Comparison of ENCODE assay signal across 2 cellular contexts in genomic region chr19:2230807-2231533, GRCh38.
TF ChIP-seq lines count a peak whose summit lies in the region.

No MANE protein-coding gene starts in this region.

TF ChIP-seq in IMR-90, 13 proteins besides CTCF, POLR2A, EP300 and RAD21:
- TF ChIP-seq MAFK (IDR thresholded peaks at IDR 0.05; ENCODE audit: low read depth, low read length) (no peak), NFE2L2 (IDR thresholded peaks at IDR 0.05; ENCODE audit: low read depth, low read length) (no peak), BHLHE40 (IDR thresholded peaks at IDR 0.05; ENCODE audit: low read depth, low read length) (no peak)
TF ChIP-seq in IMR-90: peak in this region for 0.

TF ChIP-seq in H1, 55 proteins besides CTCF, POLR2A, EP300 and RAD21:
- TF ChIP-seq POLR2AphosphoS5 (IDR thresholded peaks at IDR 0.05; ENCODE audit: low read depth, low read length): peak; percentile 49; the same call in 1 of the 2 replicates
- no peak for TF ChIP-seq CHD2 (IDR thresholded peaks at IDR 0.05; ENCODE audit: low read length)
